In genomic region chr4:81052119-81053068, GRCh38 we compare ENCODE assay signal across 8 cellular contexts. TPM values are rescaled to one million over a fixed set of nuclear protein-coding genes. Genes with fewer than 3 reads are reported as not detected.
DNase-seq lines count a peak whose midpoint lies in the region; ATAC-seq and TF ChIP-seq lines count a peak whose summit lies in the region.

No MANE protein-coding gene starts in this region.

- DNase-seq in NCI-H1417 (lab: John Stamatoyannopoulos, UW) = peak; percentile 62 to 88 (median 76)
- no peak for DNase-seq in NCI-H1417 treated with DMSO at 0.1 percent for 48 hours (lab: John Stamatoyannopoulos, UW)
- DNase-seq in GM20000 (ENCODE audit: low spot score) = peak; percentile 26
- DNase-seq in RPMI7951 (ENCODE audit: low read depth) = peak; percentile 36
- DNase-seq in amniotic epithelial cell (ENCODE audit: low read depth) = peak; percentile 50
- DNase-seq in iPS DF 4.7 (ENCODE audit: extremely low read depth, low spot score) = peak; percentile 60
- peak; percentile 66 for DNase-seq in stimulated activated CD4-positive, alpha-beta T cell treated with anti-CD3 and anti-CD28 coated beads, Interleukin-15, amount 100 ng/mL, for 24 hours

- peak; percentile 99 for ATAC-seq in HG03520 (IDR thresholded peaks at IDR 0.05; ENCODE audit: unreplicated experiment)

- TF ChIP-seq CTCF in GM20000 (IDR thresholded peaks at IDR 0.05; ENCODE audit: extremely low read depth, missing control alignments) = peak; percentile 36

RNA-seq across cellular contexts. Expression of gene BMP3, which starts 21.9 kb away (rescaled TPM):
- under 0.01 TPM in 1 of 2 replicates, not detected in the other for total RNA-seq in RPMI7951 (2014; rRNA removed; shearing (Covaris generic))
